Comparison of ENCODE assay signal across 12 cellular contexts in genomic region chr1:152107289-152107983, GRCh38. TPM values are rescaled to one million over a fixed set of nuclear protein-coding genes. Genes with fewer than 3 reads are reported as not detected.
DNase-seq lines count a peak whose midpoint lies in the region; ATAC-seq and TF ChIP-seq lines count a peak whose summit lies in the region.
"Had no signal": no experiment of that assay in that cellular context is flagged by ENCODE, and none has a peak within 500 bp of the region (broad histone marks: within the 10 kb centered on the region; RNA-seq: fewer than 3 reads in every experiment).

No MANE protein-coding gene starts in this region.

- H4K20me1 ChIP-seq in smooth muscle cell (ENCODE audit: low read depth): no peaks in the 10 kb centered on the region
- H4K20me1 ChIP-seq in PC-9 (ENCODE audit: insufficient read depth): no peaks in the 10 kb centered on the region

- H3K79me2 ChIP-seq in smooth muscle cell (ENCODE audit: low read depth) (no peaks in the 10 kb centered on the region), PC-9 (ENCODE audit: low read depth) (no peaks in the 10 kb centered on the region)

- peaks cover 6% of the 10 kb centered on the region for H3K4me1 ChIP-seq in RWPE2 (ENCODE audit: insufficient read depth, poor library complexity, severe bottlenecking)
- H3K4me1 ChIP-seq in smooth muscle cell (ENCODE audit: low read depth): no peaks in the 10 kb centered on the region
- peaks cover 14% of the 10 kb centered on the region; the same call in 1 of the 2 replicates for H3K4me1 ChIP-seq in PC-9 (replicated peaks; ENCODE audit: insufficient read depth)

- intact Hi-C loops in PC-9 (cut with micrococcal nuclease; ENCODE audit: unreplicated experiment): no loop called here

- no peak overlapping the region for H3K4me3 Mint-ChIP-seq in activated CD8-positive, alpha-beta memory T cell treated with anti-CD3 and anti-CD28 coated beads, Interleukin-2, amount 10 ng/mL, durations not matched to agents 7 days and 5 days

- POLR2A ChIA-PET in PC-9 (lab: Charles Lee; ENCODE audit: unreplicated experiment): no interaction called here

- peaks cover 4% of the 10 kb centered on the region for H3K9me3 Mint-ChIP-seq in activated CD8-positive, alpha-beta memory T cell treated with anti-CD3 and anti-CD28 coated beads, Interleukin-2, amount 10 ng/mL, durations not matched to agents 7 days and 5 days (ENCODE audit: low read depth)

- H3K4me3 ChIP-seq in RWPE2 (ENCODE audit: severe bottlenecking) (peak overlapping the region; percentile 23), fibroblast of mammary gland (ENCODE audit: control insufficient read depth, low read depth, low read length) (peak overlapping the region; percentile 23), smooth muscle cell (peak overlapping the region; percentile 35), PC-9 (no peak overlapping the region)
- H3K4me3 ChIP-seq: SJSA1 had no signal

- no peaks in the 10 kb centered on the region for H3K9me3 ChIP-seq in RWPE2 (ENCODE audit: severe bottlenecking)
- no peaks in the 10 kb centered on the region for H3K9me3 ChIP-seq in smooth muscle cell (replicated peaks; ENCODE audit: low read depth)
- H3K9me3 ChIP-seq in PC-9 (ENCODE audit: insufficient read depth, low read depth): peaks cover 9% of the 10 kb centered on the region; the same call in 1 of the 2 replicates
- H3K9me3 ChIP-seq: pancreas had no signal

- DNase-seq in activated CD8-positive, alpha-beta memory T cell treated with anti-CD3 and anti-CD28 coated beads, Interleukin-2, amount 50 U/mL, for 48 hours: peak; percentile 51
- no peak for DNase-seq in activated CD8-positive, alpha-beta memory T cell treated with anti-CD3 and anti-CD28 coated beads, Interleukin-2, amount 10 ng/mL, durations not matched to agents 7 days and 5 days
- DNase-seq in RWPE2 (ENCODE audit: low spot score) (peak; percentile 38), fibroblast of mammary gland (ENCODE audit: low read depth) (no peak), smooth muscle cell (lab: John Stamatoyannopoulos, UW; ENCODE audit: unreplicated experiment) (no peak), GM10266 (ENCODE audit: extremely low spot score) (no peak), PC-9 (no peak)
- DNase-seq: cortex of kidney had no signal

- no peaks in the 10 kb centered on the region for H3K4me1 Mint-ChIP-seq in activated CD8-positive, alpha-beta memory T cell treated with anti-CD3 and anti-CD28 coated beads, Interleukin-2, amount 10 ng/mL, durations not matched to agents 7 days and 5 days

- no peak overlapping the region for H3K9ac ChIP-seq in smooth muscle cell (ENCODE audit: low read depth)

- H3K27me3 ChIP-seq in RWPE2 (ENCODE audit: insufficient read depth, poor library complexity, severe bottlenecking): peaks cover 89% of the 10 kb centered on the region
- peaks cover 87% of the 10 kb centered on the region for H3K27me3 ChIP-seq in smooth muscle cell (ENCODE audit: low read depth)
- H3K27me3 ChIP-seq in PC-9 (ENCODE audit: insufficient read depth, low read depth): peaks cover 17% of the 10 kb centered on the region

- no peak for ATAC-seq in activated CD8-positive, alpha-beta memory T cell treated with anti-CD3 and anti-CD28 coated beads, Interleukin-2, amount 10 ng/mL, durations not matched to agents 7 days and 5 days
- ATAC-seq in RWPE2 (ENCODE audit: low read depth) (0 out of 3 replicates have a peak, but pooled peaks have one; percentile 2), GM18520 (IDR thresholded peaks at IDR 0.05; ENCODE audit: unreplicated experiment) (no peak)
- ATAC-seq: pancreas had no signal

- BruUV-seq in PC-9 (replicated peaks; lab: Mats Ljungman, UMichigan): no TSS peak

- H2AFZ ChIP-seq in smooth muscle cell (ENCODE audit: low read depth): peak overlapping the region; percentile 54
- H2AFZ ChIP-seq in PC-9: no peak overlapping the region

- no peak for TF ChIP-seq CTCF in RWPE2 (IDR thresholded peaks at IDR 0.05; ENCODE audit: poor library complexity, severe bottlenecking)
- TF ChIP-seq CTCF in fibroblast of mammary gland (conservative IDR thresholded peaks at IDR 0.05; ENCODE audit: control insufficient read depth, insufficient read depth, low read depth, low read length): no peak
- TF ChIP-seq CTCF in smooth muscle cell (IDR thresholded peaks at IDR 0.05; ENCODE audit: borderline replicate concordance, insufficient read depth, poor library complexity, severe bottlenecking): no peak
- TF ChIP-seq CTCF in GM10266 (IDR thresholded peaks at IDR 0.05; ENCODE audit: control insufficient read depth, insufficient read depth, low read depth, missing control alignments): no peak
- TF ChIP-seq CTCF in PC-9 (conservative IDR thresholded peaks at IDR 0.05): no peak

- CTCF ChIA-PET in activated CD8-positive, alpha-beta memory T cell treated with anti-CD3 and anti-CD28 coated beads, Interleukin-2, amount 10 ng/mL, durations not matched to agents 7 days and 5 days (lab: Charles Lee): interaction anchor here (1.4 kb wide), 1 partner anchor 54 kb away, joined by 3 read pairs; no protein-coding TSS in a partner anchor
- CTCF ChIA-PET in PC-9 (lab: Charles Lee): interaction anchor here (0.5 kb wide), 1 partner anchor 465 kb away, joined by 4 read pairs; no protein-coding TSS in a partner anchor

- WGBS in smooth muscle cell (ENCODE audit: low lambda C conversion rate): 23% methylated on average over 39 of the region's 39 CpGs

- H3K36me3 Mint-ChIP-seq in activated CD8-positive, alpha-beta memory T cell treated with anti-CD3 and anti-CD28 coated beads, Interleukin-2, amount 10 ng/mL, durations not matched to agents 7 days and 5 days: peaks cover 7% of the 10 kb centered on the region

- H3K27me3 Mint-ChIP-seq in activated CD8-positive, alpha-beta memory T cell treated with anti-CD3 and anti-CD28 coated beads, Interleukin-2, amount 10 ng/mL, durations not matched to agents 7 days and 5 days: peaks cover 24% of the 10 kb centered on the region

- H3K9me2 ChIP-seq in PC-9 (ENCODE audit: insufficient read depth): no peaks in the 10 kb centered on the region

- H3K36me3 ChIP-seq in RWPE2 (ENCODE audit: low read depth) (no peaks in the 10 kb centered on the region), smooth muscle cell (ENCODE audit: low read depth) (no peaks in the 10 kb centered on the region), PC-9 (ENCODE audit: low read depth) (no peaks in the 10 kb centered on the region)
- H3K36me3 ChIP-seq: pancreas, SJSA1 had no signal

- no peak overlapping the region for H3K27ac Mint-ChIP-seq in activated CD8-positive, alpha-beta memory T cell treated with anti-CD3 and anti-CD28 coated beads, Interleukin-2, amount 10 ng/mL, durations not matched to agents 7 days and 5 days

- H3F3A ChIP-seq in smooth muscle cell (ENCODE audit: low read depth) (no peaks in the 10 kb centered on the region), PC-9 (ENCODE audit: insufficient read depth, low read depth) (peaks cover 15% of the 10 kb centered on the region; the same call in 1 of the 2 replicates)

- H3K4me2 ChIP-seq in smooth muscle cell (peak overlapping the region; percentile 24), PC-9 (no peak overlapping the region)

- no peak overlapping the region for H3K27ac ChIP-seq in RWPE2 (ENCODE audit: poor library complexity, severe bottlenecking)
- H3K27ac ChIP-seq in smooth muscle cell (ENCODE audit: low read depth): no peak overlapping the region
- H3K27ac ChIP-seq in PC-9: no peak overlapping the region
- H3K27ac ChIP-seq: pancreas, SJSA1 had no signal

RNA-seq across cellular contexts. Expression of gene TCHH, which starts 7.8 kb away (rescaled TPM):
- total RNA-seq in activated CD8-positive, alpha-beta memory T cell treated with anti-CD3 and anti-CD28 coated beads, Interleukin-2, amount 10 ng/mL, durations not matched to agents 7 days and 5 days: under 1 TPM; 0.12 to 0.14 TPM
- not detected in 2 replicates for total RNA-seq in smooth muscle cell
- not detected in 2 replicates for polyA plus RNA-seq in smooth muscle cell
- total RNA-seq in PC-9 (2021): 0.04 TPM in 1 of 2 replicates, not detected in the other
- total RNA-seq: HT1080 had no signal

RNA-seq across cellular contexts. Expression of gene TCHHL1, which starts 18.6 kb away (rescaled TPM):
- not detected for total RNA-seq in activated CD8-positive, alpha-beta memory T cell treated with anti-CD3 and anti-CD28 coated beads, Interleukin-2, amount 10 ng/mL, durations not matched to agents 7 days and 5 days
- total RNA-seq in smooth muscle cell (not detected in 2 replicates), PC-9 (2021) (not detected in 2 replicates)
- polyA plus RNA-seq in smooth muscle cell: not detected in 2 replicates
- total RNA-seq: HT1080, pancreas, SJSA1 had no signal
- polyA plus RNA-seq: pancreas had no signal

RNA-seq across cellular contexts. Expression of gene RPTN, which starts 51.6 kb away (rescaled TPM):
- total RNA-seq in activated CD8-positive, alpha-beta memory T cell treated with anti-CD3 and anti-CD28 coated beads, Interleukin-2, amount 10 ng/mL, durations not matched to agents 7 days and 5 days: not detected
- not detected in 2 replicates for total RNA-seq in smooth muscle cell
- not detected in 2 replicates for polyA plus RNA-seq in smooth muscle cell
- total RNA-seq in PC-9 (2021): not detected in 2 replicates
- total RNA-seq: HT1080, pancreas, SJSA1 had no signal
- polyA plus RNA-seq: pancreas had no signal

Comparison
In these comparisons a context has a peak if more than half of its experiments do, and no peak if none do; other contexts are left out.
1. DNase-seq: peak in activated CD8-positive, alpha-beta memory T cell treated with anti-CD3 and anti-CD28 coated beads, Interleukin-2, amount 50 U/mL, for 48 hours (single experiment) and RWPE2 (single experiment); none in activated CD8-positive, alpha-beta memory T cell treated with anti-CD3 and anti-CD28 coated beads, Interleukin-2, amount 10 ng/mL, durations not matched to agents 7 days and 5 days (single experiment), fibroblast of mammary gland (single experiment), smooth muscle cell (single experiment), GM10266 (single experiment) and PC-9 (0 of 2).